10 cellular contexts compared by ENCODE assay signal in genomic region chr1:155015527-155016230, GRCh38. TPM values are rescaled to one million over a fixed set of nuclear protein-coding genes. Genes with fewer than 3 reads are reported as not detected.
DNase-seq lines count a peak whose midpoint lies in the region; ATAC-seq lines count a peak whose summit lies in the region.
"Had no signal": no experiment of that assay in that cellular context is flagged by ENCODE, and none has a peak within 500 bp of the region (broad histone marks: within the 10 kb centered on the region; RNA-seq: fewer than 3 reads in every experiment).

No MANE protein-coding gene starts in this region.

- intact Hi-C loops in left ventricle myocardium superior (cut with micrococcal nuclease): no loop called here
- intact Hi-C loops in Right ventricle myocardium inferior (cut with DNase I): loop anchor here (5.0 kb wide), 1 partner anchor 43 kb away; the partner anchor contains the start of genes CKS1B and SHC1

- H3K9me3 Mint-ChIP-seq in activated naive CD4-positive, alpha-beta T cell treated with anti-CD3 and anti-CD28 coated beads, Interleukin-2, amount 50 U/mL, for 72 hours: no peaks in the 10 kb centered on the region
- H3K9me3 Mint-ChIP-seq in naive thymus-derived CD8-positive, alpha-beta T cell: no peaks in the 10 kb centered on the region

- peaks cover 30 to 69% (median 61%) of the 10 kb centered on the region in 4 donors for H3K4me1 Mint-ChIP-seq in naive thymus-derived CD8-positive, alpha-beta T cell

- ATAC-seq in left ventricle myocardium superior (no peak), Right ventricle myocardium inferior (no peak), GM18520 (IDR thresholded peaks at IDR 0.05; ENCODE audit: unreplicated experiment) (no peak)
- peak in 1 of 2 donors; percentile 0 for ATAC-seq in activated naive CD4-positive, alpha-beta T cell treated with anti-CD3 and anti-CD28 coated beads, Interleukin-2, amount 50 U/mL, for 72 hours
- no peak for ATAC-seq in naive thymus-derived CD8-positive, alpha-beta T cell

- peaks cover 0 to 10% (median 0%) of the 10 kb centered on the region in 5 donors for H3K27me3 Mint-ChIP-seq in naive thymus-derived CD8-positive, alpha-beta T cell

- DNase-seq in left ventricle myocardium superior (peak; percentile 28), Right ventricle myocardium inferior (ENCODE audit: missing footprints) (no peak), mesenteric fat pad (ENCODE audit: low spot score) (no peak), NCI-H2107 (lab: John Stamatoyannopoulos, UW) (no peak), EL (no peak)
- DNase-seq in activated naive CD4-positive, alpha-beta T cell treated with anti-CD3 and anti-CD28 coated beads, Interleukin-2, amount 50 U/mL, for 72 hours (ENCODE audit: low spot score in 2 of 2): no peak
- DNase-seq in naive thymus-derived CD8-positive, alpha-beta T cell: no peak
- DNase-seq: NCI-H187 treated with DMSO at 0.1 percent for 48 hours, PC-9 had no signal

- peak overlapping the region; percentile 44 to 78 (median 67) for H3K4me3 Mint-ChIP-seq in naive thymus-derived CD8-positive, alpha-beta T cell

- H3K27ac Mint-ChIP-seq in activated naive CD4-positive, alpha-beta T cell treated with anti-CD3 and anti-CD28 coated beads, Interleukin-2, amount 50 U/mL, for 72 hours: peak overlapping the region; percentile 72 to 74
- H3K27ac Mint-ChIP-seq in naive thymus-derived CD8-positive, alpha-beta T cell: peak overlapping the region in 8 of 10 donors; percentile 52 to 86 (median 73)

- peaks cover 15 to 19% of the 10 kb centered on the region in 2 donors for H3K36me3 Mint-ChIP-seq in activated naive CD4-positive, alpha-beta T cell treated with anti-CD3 and anti-CD28 coated beads, Interleukin-2, amount 50 U/mL, for 72 hours
- no peaks in the 10 kb centered on the region for H3K36me3 Mint-ChIP-seq in naive thymus-derived CD8-positive, alpha-beta T cell

- POLR2A ChIA-PET in naive thymus-derived CD8-positive, alpha-beta T cell (lab: Charles Lee): interaction anchor here (0.9 to 4.3 kb wide), 15 partner anchors 9 to 294 kb away, joined by 3 to 29 read pairs (median 15); partner anchors contain the start of genes ADAM15, CKS1B, FLAD1 and PBXIP1

RNA-seq across cellular contexts. Expression of gene ZBTB7B, which starts 13.1 kb away (rescaled TPM):
- total RNA-seq in left ventricle myocardium superior (58.9 TPM), Right ventricle myocardium inferior (53.3 TPM), mesenteric fat pad (80.4 TPM)
- total RNA-seq in activated naive CD4-positive, alpha-beta T cell treated with anti-CD3 and anti-CD28 coated beads, Interleukin-2, amount 50 U/mL, for 72 hours: 100 to 1,000 TPM in 1 of 2 donors, 10 to 100 TPM in 1; 97.4 to 184 TPM
- total RNA-seq in naive thymus-derived CD8-positive, alpha-beta T cell: 10 to 100 TPM; 12.9 to 13.1 TPM
- polyA plus RNA-seq in naive thymus-derived CD8-positive, alpha-beta T cell: under 1 TPM; 0.12 to 0.59 (median 0.46) TPM

RNA-seq across cellular contexts. Expression of gene DCST2, which starts 17.9 kb away (rescaled TPM):
- total RNA-seq in left ventricle myocardium superior: 0.37 TPM
- total RNA-seq in Right ventricle myocardium inferior: 0.35 TPM
- 1 to 10 TPM; 1.5 to 1.8 TPM for total RNA-seq in activated naive CD4-positive, alpha-beta T cell treated with anti-CD3 and anti-CD28 coated beads, Interleukin-2, amount 50 U/mL, for 72 hours
- 1 to 10 TPM in 1 of 2 experiments, under 1 TPM in 1; 0.83 to 1.1 TPM for total RNA-seq in naive thymus-derived CD8-positive, alpha-beta T cell
- polyA plus RNA-seq in naive thymus-derived CD8-positive, alpha-beta T cell: not detected
- total RNA-seq in mesenteric fat pad: 0.87 TPM

RNA-seq across cellular contexts. Expression of gene DCST1, which starts 17.9 kb away (rescaled TPM):
- not detected for total RNA-seq in left ventricle myocardium superior
- not detected for total RNA-seq in Right ventricle myocardium inferior
- under 1 TPM in 1 of 2 donors, not detected in 1; 0.34 TPM for total RNA-seq in activated naive CD4-positive, alpha-beta T cell treated with anti-CD3 and anti-CD28 coated beads, Interleukin-2, amount 50 U/mL, for 72 hours
- total RNA-seq in naive thymus-derived CD8-positive, alpha-beta T cell: not detected
- not detected for polyA plus RNA-seq in naive thymus-derived CD8-positive, alpha-beta T cell
- not detected for total RNA-seq in mesenteric fat pad

RNA-seq across cellular contexts. Expression of gene LENEP, which starts 22.3 kb away (rescaled TPM):
- total RNA-seq in left ventricle myocardium superior (not detected), Right ventricle myocardium inferior (not detected), mesenteric fat pad (not detected)
- under 1 TPM; 0.66 to 0.68 TPM for total RNA-seq in activated naive CD4-positive, alpha-beta T cell treated with anti-CD3 and anti-CD28 coated beads, Interleukin-2, amount 50 U/mL, for 72 hours
- under 1 TPM; 0.77 to 0.91 TPM for total RNA-seq in naive thymus-derived CD8-positive, alpha-beta T cell
- not detected for polyA plus RNA-seq in naive thymus-derived CD8-positive, alpha-beta T cell

RNA-seq across cellular contexts. Expression of gene FLAD1, which starts 32.5 kb away (rescaled TPM):
- total RNA-seq in left ventricle myocardium superior: 31.4 TPM
- total RNA-seq in Right ventricle myocardium inferior: 30.8 TPM
- total RNA-seq in activated naive CD4-positive, alpha-beta T cell treated with anti-CD3 and anti-CD28 coated beads, Interleukin-2, amount 50 U/mL, for 72 hours: 10 to 100 TPM; 40.8 to 41.9 TPM
- 10 to 100 TPM; 46.6 to 46.8 TPM for total RNA-seq in naive thymus-derived CD8-positive, alpha-beta T cell
- polyA plus RNA-seq in naive thymus-derived CD8-positive, alpha-beta T cell: 10 to 100 TPM; 30.9 to 41.8 (median 31.9) TPM
- 43.7 TPM for total RNA-seq in mesenteric fat pad
